8 cellular contexts compared by ENCODE assay signal in genomic region chr10:30784896-30785605, GRCh38.
DNase-seq lines count a peak whose midpoint lies in the region; ATAC-seq, FAIRE-seq and TF ChIP-seq lines count a peak whose summit lies in the region.

No MANE protein-coding gene starts in this region.

- FAIRE-seq in GM19239 (lab: Jason Lieb, UNC): no peak

- CTCF ChIA-PET in activated B cell treated with CpG ODN at 0.5 μM for 24 hours (lab: Charles Lee): interaction anchor here (0.6 to 5.7 kb wide), 11 partner anchors 14 to 1024 kb away, joined by 3 to 80 read pairs (median 3); no protein-coding TSS in a partner anchor
- CTCF ChIA-PET in PC-3 (lab: Charles Lee): interaction anchor here (0.5 to 0.6 kb wide), 2 partner anchors 37 to 677 kb away, joined by 4 to 13 read pairs; no protein-coding TSS in a partner anchor

- TF ChIP-seq CTCF in DOHH2 (IDR thresholded peaks at IDR 0.05; ENCODE audit: low read depth, low read length, poor library complexity, severe bottlenecking) (no peak), KMS-11 (conservative IDR thresholded peaks at IDR 0.05; ENCODE audit: low read depth, low read length) (no peak), activated B cell treated with CpG ODN at 0.5 μM for 24 hours (IDR thresholded peaks at IDR 0.05) (no peak), left lung (IDR thresholded peaks at IDR 0.05) (no peak), PC-3 (conservative IDR thresholded peaks at IDR 0.05; ENCODE audit: low read depth, low read length) (no peak)

- H3K9ac ChIP-seq in KMS-11: peak overlapping the region; percentile 65
- H3K9ac ChIP-seq in duodenal mucosa (ENCODE audit: low read depth in 1 of 2, low read length in 2 of 2): peak overlapping the region; percentile 66 to 71
- no peak overlapping the region for H3K9ac ChIP-seq in PC-3 (ENCODE audit: low read length)

- no peaks in the 10 kb centered on the region for H3K36me3 Mint-ChIP-seq in activated B cell treated with CpG ODN at 0.5 μM for 24 hours (ENCODE audit: low read depth)

- H4K20me1 ChIP-seq in DOHH2 (ENCODE audit: control insufficient read depth, insufficient read depth, low read depth, low read length): no peaks in the 10 kb centered on the region
- no peaks in the 10 kb centered on the region for H4K20me1 ChIP-seq in KMS-11 (ENCODE audit: insufficient read depth)
- no peaks in the 10 kb centered on the region for H4K20me1 ChIP-seq in PC-3 (ENCODE audit: low read length)

- intact Hi-C loops in activated B cell treated with CpG ODN at 0.5 μM for 24 hours (cut with micrococcal nuclease): loop anchor here (1.0 to 10.0 kb wide), 11 partner anchors 58 to 1430 kb away; partner anchors contain the start of gene ZEB1
- intact Hi-C loops in left lung (cut with DNase I): no loop called here
- intact Hi-C loops in PC-3 (cut with micrococcal nuclease): loop anchor here (5.0 kb wide), 2 partner anchors 247 to 347 kb away; partner anchors contain the start of gene ZNF438

- no peak overlapping the region for H3K27ac Mint-ChIP-seq in activated B cell treated with CpG ODN at 0.5 μM for 24 hours

- peak overlapping the region; percentile 89 for H2AFZ ChIP-seq in KMS-11 (ENCODE audit: low read depth)
- H2AFZ ChIP-seq in PC-3 (ENCODE audit: low read length): no peak overlapping the region

- H3K27me3 ChIP-seq in DOHH2 (ENCODE audit: control insufficient read depth, low read length): peaks cover 42% of the 10 kb centered on the region
- no peaks in the 10 kb centered on the region for H3K27me3 ChIP-seq in KMS-11 (ENCODE audit: insufficient read depth, low read depth)
- no peaks in the 10 kb centered on the region for H3K27me3 ChIP-seq in duodenal mucosa (ENCODE audit: control insufficient read depth in 1 of 2, insufficient read depth in 2 of 2, low read length in 2 of 2)
- no peaks in the 10 kb centered on the region for H3K27me3 ChIP-seq in left lung
- H3K27me3 ChIP-seq in PC-3 (ENCODE audit: low read length): no peaks in the 10 kb centered on the region

- peak overlapping the region; percentile 62 for H3K4me2 ChIP-seq in DOHH2 (ENCODE audit: low read length)
- peak overlapping the region; percentile 89 for H3K4me2 ChIP-seq in KMS-11
- H3K4me2 ChIP-seq in PC-3 (ENCODE audit: low read length): no peak overlapping the region

- H3K36me3 ChIP-seq in DOHH2 (ENCODE audit: control insufficient read depth, low read length) (no peaks in the 10 kb centered on the region), KMS-11 (ENCODE audit: insufficient read depth) (no peaks in the 10 kb centered on the region), duodenal mucosa (ENCODE audit: control insufficient read depth in 1 of 2, insufficient read depth in 2 of 2, low read length in 2 of 2) (no peaks in the 10 kb centered on the region), left lung (no peaks in the 10 kb centered on the region), PC-3 (ENCODE audit: low read depth, low read length) (no peaks in the 10 kb centered on the region)

- H3K27ac ChIP-seq in DOHH2 (ENCODE audit: low read depth, low read length): no peak overlapping the region
- H3K27ac ChIP-seq in KMS-11: peak overlapping the region; percentile 95
- peak overlapping the region; percentile 82 for H3K27ac ChIP-seq in duodenal mucosa (ENCODE audit: low read depth, low read length)
- peak overlapping the region; percentile 92 to 94 for H3K27ac ChIP-seq in left lung
- no peak overlapping the region for H3K27ac ChIP-seq in PC-3 (ENCODE audit: low read length)

- H3K4me1 Mint-ChIP-seq in activated B cell treated with CpG ODN at 0.5 μM for 24 hours: peaks cover 11% of the 10 kb centered on the region

- peaks cover 13% of the 10 kb centered on the region for H3K27me3 Mint-ChIP-seq in activated B cell treated with CpG ODN at 0.5 μM for 24 hours

- H3K4me3 ChIP-seq in DOHH2 (ENCODE audit: low read length) (no peak overlapping the region), KMS-11 (IDR thresholded peaks at IDR 0.05; ENCODE audit: insufficient read depth, low read depth, low read length) (no peak overlapping the region), duodenal mucosa (ENCODE audit: low read depth in 1 of 2, low read length in 2 of 2) (peak overlapping the region; percentile 74 to 77), left lung (peak overlapping the region; percentile 45 to 67), PC-3 (ENCODE audit: low read length) (no peak overlapping the region)

- H3K79me2 ChIP-seq in DOHH2 (ENCODE audit: control insufficient read depth, low read length): no peaks in the 10 kb centered on the region
- H3K79me2 ChIP-seq in KMS-11 (ENCODE audit: insufficient read depth, low read depth): no peaks in the 10 kb centered on the region
- no peaks in the 10 kb centered on the region for H3K79me2 ChIP-seq in PC-3 (ENCODE audit: low read length)

- H3K9me2 ChIP-seq in DOHH2 (replicated peaks; ENCODE audit: control insufficient read depth, low read length) (no peaks in the 10 kb centered on the region), PC-3 (replicated peaks; ENCODE audit: low read length) (no peaks in the 10 kb centered on the region)

- H3F3A ChIP-seq in DOHH2 (ENCODE audit: control insufficient read depth, insufficient read depth) (no peaks in the 10 kb centered on the region), PC-3 (ENCODE audit: low read length, unreplicated experiment) (no peaks in the 10 kb centered on the region)

- no peaks in the 10 kb centered on the region for H3K9me3 Mint-ChIP-seq in activated B cell treated with CpG ODN at 0.5 μM for 24 hours

- H3K4me1 ChIP-seq in DOHH2 (ENCODE audit: control insufficient read depth, low read length) (peaks cover 9% of the 10 kb centered on the region), KMS-11 (ENCODE audit: low read depth, poor library complexity, severe bottlenecking) (peaks cover 47% of the 10 kb centered on the region), duodenal mucosa (ENCODE audit: control insufficient read depth in 1 of 2, insufficient read depth in 2 of 2, low read length in 2 of 2) (peaks cover 6 to 8% of the 10 kb centered on the region in 2 donors), left lung (peaks cover 0 to 31% of the 10 kb centered on the region in 2 donors), PC-3 (ENCODE audit: insufficient read depth, low read length) (peaks cover 16% of the 10 kb centered on the region)

- ATAC-seq in activated B cell treated with CpG ODN at 0.5 μM for 24 hours (ENCODE audit: low read depth): peak; percentile 36
- ATAC-seq in left lung: peak; percentile 87
- ATAC-seq in PC-3: no peak

- DNase-seq in activated B cell treated with CpG ODN at 0.5 μM for 24 hours: peak; percentile 23
- peak; percentile 77 to 88 for DNase-seq in left lung
- DNase-seq in stimulated activated CD4-positive, alpha-beta T cell treated with anti-CD3 and anti-CD28 coated beads, Interleukin-2, amount 100 ng/mL, for 24 hours: peak; percentile 26 to 38
- no peak for DNase-seq in PC-3
- no peak for DNase-seq in GM19239 (ENCODE audit: insufficient read length, low spot score)

- POLR2A ChIA-PET in activated B cell treated with CpG ODN at 0.5 μM for 24 hours (lab: Charles Lee): interaction anchor here (0.7 to 2.2 kb wide), 3 partner anchors 68 to 985 kb away, joined by 3 to 11 read pairs (median 3); partner anchors contain the start of gene ZNF438
- POLR2A ChIA-PET in PC-3 (lab: Charles Lee; ENCODE audit: unreplicated experiment): interaction anchor here (1.1 kb wide), 1 partner anchor 247 kb away, joined by 3 read pairs; the partner anchor contains the start of gene ZNF438

- no peaks in the 10 kb centered on the region for H3K9me3 ChIP-seq in DOHH2 (ENCODE audit: control insufficient read depth, insufficient read depth, low read length)
- H3K9me3 ChIP-seq in duodenal mucosa (ENCODE audit: control insufficient read depth in 1 of 2, low read length in 2 of 2): no peaks in the 10 kb centered on the region
- H3K9me3 ChIP-seq in left lung: no peaks in the 10 kb centered on the region
- no peaks in the 10 kb centered on the region for H3K9me3 ChIP-seq in PC-3 (ENCODE audit: low read length)

- peak overlapping the region; percentile 81 for H3K4me3 Mint-ChIP-seq in activated B cell treated with CpG ODN at 0.5 μM for 24 hours

- no TSS peak for BruUV-seq in PC-3 (replicated peaks; lab: Mats Ljungman, UMichigan)

Comparison
In these comparisons a context has a peak if more than half of its experiments do, and no peak if none do; other contexts are left out.
1. H3K27ac ChIP-seq: peak in KMS-11 (single experiment), duodenal mucosa (single experiment) and left lung (2 of 2); none in DOHH2 (single experiment) and PC-3 (single experiment).
2. H3K4me3 ChIP-seq: peak in duodenal mucosa (2 of 2) and left lung (2 of 2); none in DOHH2 (single experiment), KMS-11 (single experiment) and PC-3 (single experiment).
3. DNase-seq: peak in activated B cell treated with CpG ODN at 0.5 μM for 24 hours (single experiment), left lung (2 of 2) and stimulated activated CD4-positive, alpha-beta T cell treated with anti-CD3 and anti-CD28 coated beads, Interleukin-2, amount 100 ng/mL, for 24 hours (2 of 2); none in PC-3 (single experiment) and GM19239 (single experiment).
4. intact Hi-C loops: an anchor here in activated B cell treated with CpG ODN at 0.5 μM for 24 hours (1.0 to 10.0 kb wide) and PC-3 (5.0 kb wide); none called in left lung.